8 cellular contexts compared by ENCODE assay signal in genomic region chr17:16653367-16654041, GRCh38. TPM values are rescaled to one million over a fixed set of nuclear protein-coding genes. Genes with fewer than 3 reads are reported as not detected.
DNase-seq lines count a peak whose midpoint lies in the region; ATAC-seq, FAIRE-seq and TF ChIP-seq lines count a peak whose summit lies in the region.

Gene ZNF624 (minus strand): TSS chr17:16653850.

- no peaks in the 10 kb centered on the region for H3K9me1 ChIP-seq in keratinocyte (ENCODE audit: control insufficient read depth, extremely low read depth, insufficient read depth, low read length)

- ATAC-seq in GM19023 (IDR thresholded peaks at IDR 0.05; ENCODE audit: unreplicated experiment) (peak; percentile 92), HG03196 (IDR thresholded peaks at IDR 0.05; ENCODE audit: unreplicated experiment) (peak; percentile 94)

- H3K9me3 ChIP-seq in keratinocyte (ENCODE audit: control insufficient read depth, low read depth, low read length) = no peaks in the 10 kb centered on the region

- no peaks in the 10 kb centered on the region for H4K20me1 ChIP-seq in keratinocyte (ENCODE audit: control insufficient read depth, extremely low read depth, insufficient read depth, low read length)

- H3K4me1 ChIP-seq in keratinocyte (ENCODE audit: control insufficient read depth, extremely low read depth, insufficient read depth, low read length) = peaks cover 12% of the 10 kb centered on the region

- peak; percentile 86 for FAIRE-seq in keratinocyte (lab: Jason Lieb, UNC)

- H3K9ac ChIP-seq in keratinocyte (ENCODE audit: control insufficient read depth, extremely low read depth, insufficient read depth, low read length) = peak within 1 kb of the TSS; percentile 82

- H3K27ac ChIP-seq in keratinocyte (ENCODE audit: control insufficient read depth, insufficient read depth, low read length) = peak within 1 kb of the TSS; percentile 68

- H3K36me3 ChIP-seq in keratinocyte (ENCODE audit: control insufficient read depth in 2 of 2, extremely low read depth in 1 of 2, insufficient read depth in 2 of 2, low read length in 2 of 2) = no peaks in the 10 kb centered on the region

- dilution Hi-C loops in keratinocyte (cut with MboI; ENCODE audit: extremely low pct_ligation_motif_present, low sequenced_read_pairs) = no loop called here

- DNase-seq in AG09319 (ENCODE audit: extremely low read depth, low read depth) (peak; percentile 58), NCI-H345 (lab: John Stamatoyannopoulos, UW) (peak; percentile 92), cerebellum (ENCODE audit: low spot score) (peak; percentile 91), keratinocyte (ENCODE audit: low read depth, low spot score) (peak; percentile 45)
- peak; percentile 80 for DNase-seq in activated CD4-positive, alpha-beta T cell treated with anti-CD3 and anti-CD28 coated beads for 1 hour
- DNase-seq in stimulated activated CD4-positive, alpha-beta T cell treated with anti-CD3 and anti-CD28 coated beads, Interleukin-12 subunit alpha, Interleukin-12 subunit beta, amount 100 ng/mL, for 48 hours (ENCODE audit: low read depth in 2 of 3, low spot score in 1 of 3) = peak; percentile 73 to 85 (median 77)

- H3K4me3 ChIP-seq in keratinocyte (ENCODE audit: control insufficient read depth in 2 of 3, extremely low read depth in 1 of 3, insufficient read depth in 2 of 3, low read depth in 1 of 3, low read length in 3 of 3) = peak within 1 kb of the TSS; percentile 57 to 77 (median 70)

- peaks cover 2% of the 10 kb centered on the region for H3K79me2 ChIP-seq in keratinocyte (ENCODE audit: control insufficient read depth, insufficient read depth, low read length)

- peak within 1 kb of the TSS; percentile 90 for H2AFZ ChIP-seq in keratinocyte (ENCODE audit: control insufficient read depth, low read length)

- H3K27me3 ChIP-seq in keratinocyte (ENCODE audit: control insufficient read depth, extremely low read depth, insufficient read depth, low read length) = no peaks in the 10 kb centered on the region

- H3K4me2 ChIP-seq in keratinocyte (ENCODE audit: control insufficient read depth, extremely low read depth, insufficient read depth, low read depth, low read length) = peak within 1 kb of the TSS; percentile 90

- TF ChIP-seq CTCF in AG09319 (IDR thresholded peaks at IDR 0.05; ENCODE audit: low read depth, low read length) (no peak), keratinocyte (optimal IDR thresholded peaks at IDR 0.05 in 1 of 3, IDR thresholded peaks at IDR 0.05 in 1 of 3, conservative IDR thresholded peaks at IDR 0.05 in 1 of 3; ENCODE audit: extremely low read depth in 1 of 3, insufficient read depth in 2 of 3, low read length in 3 of 3) (no peak)

RNA-seq across cellular contexts. Expression of gene ZNF624, which starts in this region (rescaled TPM):
- 23.1 TPM for total RNA-seq in cerebellum
- 1.3 to 2.1 TPM (median 2.0 TPM) in 3 replicates for polyA plus RNA-seq in keratinocyte
- 1.8 TPM for polyA plus RNA-seq in keratinocyte (2011; ENCODE audit: low read depth)
- 0.55 and 0.91 TPM in 2 replicates for polyA plus RNA-seq in keratinocyte (2011; cell fraction: cytosol; rRNA removed)
- 2.1 and 2.9 TPM in 2 replicates for polyA plus RNA-seq in keratinocyte (2011; cell fraction: nucleus; rRNA removed)
- 1.2 and 1.5 TPM in 2 replicates for polyA plus RNA-seq in keratinocyte (2012; ENCODE audit: low replicate concordance)
- polyA minus RNA-seq in keratinocyte = 1.3 to 2.7 TPM (median 2.1 TPM) in 3 replicates
- polyA minus RNA-seq in keratinocyte (2011; cell fraction: cytosol; rRNA and poly(A)+ RNA removed) = 3.5 TPM
- polyA minus RNA-seq in keratinocyte (2011; cell fraction: nucleus; rRNA and poly(A)+ RNA removed) = 3.2 and 6.5 TPM in 2 replicates

Comparison
In these comparisons a context has a peak if more than half of its experiments do, and no peak if none do; other contexts are left out.
1. Peak in every context shown above with its lines: DNase-seq, ATAC-seq, H3K4me3 ChIP-seq and H3K27ac ChIP-seq.